Comparison of ENCODE assay signal across 1 cellular context in genomic region chr3:172187511-172187910, GRCh38.
TF ChIP-seq lines count a peak whose summit lies in the region.

No MANE protein-coding gene starts in this region.

TF ChIP-seq in WTC11, 78 proteins besides CTCF, POLR2A, EP300 and RAD21 (continued from another document):
- TF ChIP-seq CDX4 (CRISPR knock-in tag; IDR thresholded peaks at IDR 0.05; ENCODE audit: borderline replicate concordance) (no peak), PREB (CRISPR knock-in tag; IDR thresholded peaks at IDR 0.05; ENCODE audit: borderline replicate concordance) (no peak), ZNF317 (CRISPR knock-in tag; IDR thresholded peaks at IDR 0.05; ENCODE audit: borderline replicate concordance, low read depth) (no peak), ZNF425 (CRISPR knock-in tag; conservative IDR thresholded peaks at IDR 0.05) (no peak), ARID4B (CRISPR knock-in tag; IDR thresholded peaks at IDR 0.05; ENCODE audit: borderline replicate concordance) (no peak), NR2C2 (CRISPR knock-in tag; IDR thresholded peaks at IDR 0.05) (no peak), ZNF416 (CRISPR knock-in tag; IDR thresholded peaks at IDR 0.05) (no peak), SMAD4 (CRISPR knock-in tag; IDR thresholded peaks at IDR 0.05) (no peak), ZMAT4 (CRISPR knock-in tag; IDR thresholded peaks at IDR 0.05) (no peak)
